ENCODE assay signal across 24 cellular contexts in the genomic region with DNA sequence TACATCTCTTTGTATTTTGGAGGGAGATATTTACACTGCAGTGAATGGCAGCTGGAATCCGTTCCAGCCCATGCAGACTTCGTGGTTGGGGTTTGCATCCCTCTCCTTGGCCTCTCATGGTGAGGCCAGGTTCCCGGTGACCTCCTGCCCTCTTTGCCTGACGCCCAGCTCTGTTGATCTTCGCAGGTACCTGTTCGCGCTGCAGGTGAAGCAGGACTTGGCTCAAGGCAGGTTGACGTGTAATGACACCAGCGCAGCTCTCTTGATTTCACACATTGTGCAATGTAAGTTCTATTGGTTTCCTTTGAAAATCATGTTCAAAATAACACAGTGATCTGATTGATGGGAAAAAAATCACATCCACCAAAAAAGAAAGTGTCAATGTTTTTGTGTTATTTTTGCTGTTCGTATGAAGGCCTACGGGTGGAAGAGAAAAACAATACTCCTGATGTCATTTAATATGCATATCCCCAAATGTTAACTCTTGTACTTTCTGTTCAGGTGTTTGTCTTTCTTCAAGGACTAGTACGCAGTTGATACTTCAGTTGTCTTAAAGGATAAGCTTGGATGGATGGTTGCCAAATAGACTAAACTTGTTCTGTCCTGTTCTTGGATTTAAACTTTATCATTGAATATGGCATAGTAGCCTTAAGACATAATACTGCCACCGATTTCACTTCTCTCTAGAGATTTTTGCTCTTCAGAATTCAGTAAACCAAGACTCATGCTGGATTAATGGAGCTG.
"Had no signal": no experiment of that assay in that cellular context is flagged by ENCODE, and none has a peak within 500 bp of the region (broad histone marks: within the 10 kb centered on the region; RNA-seq: fewer than 3 reads in every experiment).

No MANE protein-coding gene starts in this region.

- H3K36me3 ChIP-seq: adrenal gland, ascending aorta, sigmoid colon, transverse colon, uterus had no signal

- H3K27ac ChIP-seq: adrenal gland, ascending aorta, coronary artery, hepatocyte, sigmoid colon, transverse colon, uterus had no signal

- H3K27me3 ChIP-seq: adrenal gland, ascending aorta, hepatocyte, sigmoid colon, transverse colon, uterus had no signal

- H3K4me1 ChIP-seq: ascending aorta, sigmoid colon, transverse colon, uterus had no signal

- H3K4me3 Mint-ChIP-seq: activated naive CD8-positive, alpha-beta T cell; activated T-cell treated with anti-CD3 and anti-CD28 coated beads, Interleukin-2, amount 50 U/mL, for 4 hours; stimulated activated naive B cell treated with anti-CD40 and anti-IgM and Interleukin-4, amounts not matched to agents 10 μg/mL and 1 μg/mL and 100 μg/mL, for 72 hours had no signal

- DNase-seq: activated CD8-positive, alpha-beta memory T cell treated with anti-CD3 and anti-CD28 coated beads for 24 hours; activated CD8-positive, alpha-beta memory T cell treated with anti-CD3 and anti-CD28 coated beads, Interleukin-2, amount 50 U/mL, for 48 hours; activated naive CD4-positive, alpha-beta T cell; activated T-cell treated with anti-CD3 and anti-CD28 coated beads, Interleukin-2, amount 50 U/mL, for 4 hours; adrenal gland; cerebellar nuclear complex; foreskin fibroblast; mesenchymal stem cell; mucosa of descending colon; occipital lobe; posterior cingulate gyrus; sigmoid colon; stimulated activated CD4-positive, alpha-beta T cell treated with anti-CD3 and anti-CD28 coated beads, Interleukin-2, amount 100 ng/mL, for 48 hours; stimulated activated CD8-positive, alpha-beta memory T cell treated with anti-CD3 and anti-CD28 coated beads, Interleukin-4, amount 100 ng/mL, for 48 hours; stimulated activated naive B cell treated with anti-CD40 and anti-IgM and Interleukin-4, amounts not matched to agents 10 μg/mL and 1 μg/mL and 100 μg/mL, for 72 hours; T-helper 9 cell; transverse colon; uterus had no signal

- H3K4me3 ChIP-seq: adrenal gland, ascending aorta, coronary artery, hepatocyte, mucosa of descending colon, sigmoid colon, smooth muscle cell, transverse colon, uterus had no signal

- H3K4me1 Mint-ChIP-seq: stimulated activated naive B cell treated with anti-CD40 and anti-IgM and Interleukin-4, amounts not matched to agents 10 μg/mL and 1 μg/mL and 100 μg/mL, for 72 hours had no signal

- H3K9me3 ChIP-seq: adrenal gland, mucosa of descending colon, sigmoid colon, transverse colon, uterus had no signal

- ATAC-seq: activated T-cell treated with anti-CD3 and anti-CD28 coated beads, Interleukin-2, amount 50 U/mL, for 4 hours; mucosa of descending colon; stimulated activated naive B cell treated with anti-CD40 and anti-IgM and Interleukin-4, amounts not matched to agents 10 μg/mL and 1 μg/mL and 100 μg/mL, for 72 hours had no signal

- H3K27ac Mint-ChIP-seq: activated naive CD8-positive, alpha-beta T cell; activated T-helper 2 cell treated with anti-CD3 and anti-CD28 coated beads, Interferon-gamma antibody, Interleukin-2, Interleukin-4, amounts not matched to agents 10 μg/mL and 5 μg/mL and 100 μg/mL, durations not matched to agents 14 hours and 24 hours and 36 hours; stimulated activated naive B cell treated with anti-CD40 and anti-IgM and Interleukin-4, amounts not matched to agents 10 μg/mL and 1 μg/mL and 100 μg/mL, for 72 hours had no signal

- H3K36me3 Mint-ChIP-seq: activated naive CD8-positive, alpha-beta T cell had no signal
